18 cellular contexts compared by ENCODE assay signal in the genomic region with DNA sequence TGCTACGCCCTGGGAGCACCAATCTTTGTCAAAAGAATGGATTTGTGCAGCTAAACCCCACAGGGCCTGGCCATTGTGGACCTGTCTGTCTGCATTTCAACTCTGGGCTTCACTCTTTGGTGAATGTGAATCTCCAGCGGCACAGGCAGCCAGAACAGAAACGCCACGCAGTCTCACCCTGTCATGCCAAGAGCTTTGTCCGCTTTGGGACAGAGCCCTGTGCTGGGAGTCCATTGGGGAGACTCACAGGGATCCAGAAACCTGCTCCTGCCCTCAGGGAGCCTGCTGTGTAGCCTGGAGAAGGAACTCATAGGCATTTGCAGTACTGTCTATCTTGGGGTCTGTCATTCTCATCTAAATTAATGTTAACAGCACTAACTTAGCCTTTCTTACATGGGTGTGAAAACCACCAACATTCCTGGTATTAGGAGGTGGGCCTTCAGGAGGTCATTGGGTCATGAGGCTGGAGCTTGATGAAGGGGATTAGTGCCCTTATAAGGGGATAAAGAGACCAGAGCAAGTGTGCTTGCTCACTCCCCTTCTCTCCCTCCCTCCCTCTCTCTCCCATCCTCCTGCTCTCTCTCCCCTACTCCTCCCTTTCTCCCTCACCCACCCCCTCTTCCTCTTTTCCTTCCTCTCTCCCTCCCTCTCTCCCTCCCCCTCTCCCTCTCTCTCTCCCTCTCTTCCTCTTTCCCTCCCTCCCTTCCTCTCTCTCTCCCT. TPM values are rescaled to one million over a fixed set of nuclear protein-coding genes. Genes with fewer than 3 reads are reported as not detected.
DNase-seq lines count a peak whose midpoint lies in the region; ATAC-seq, FAIRE-seq and TF ChIP-seq lines count a peak whose summit lies in the region.
"Had no signal": no experiment of that assay in that cellular context is flagged by ENCODE, and none has a peak within 500 bp of the region (broad histone marks: within the 10 kb centered on the region; RNA-seq: fewer than 3 reads in every experiment).

No MANE protein-coding gene starts in this region.

- no peak overlapping the region for H3K14ac ChIP-seq in IMR-90 (replicated peaks; ENCODE audit: low read depth, low read length)
- no peak overlapping the region for H3K14ac ChIP-seq in H1 (ENCODE audit: insufficient read length)

- H2BK12ac ChIP-seq in H1 (ENCODE audit: low read depth, low read length): peak overlapping the region; percentile 35; the same call in 1 of the 2 replicates

- H4K20me1 ChIP-seq in IMR-90 (ENCODE audit: insufficient read depth, low read length) (no peaks in the 10 kb centered on the region), H1 (replicated peaks in 1 of 2; ENCODE audit: control insufficient read depth in 1 of 2, insufficient read depth in 2 of 2, low read length in 2 of 2) (no peaks in the 10 kb centered on the region)

- no peaks in the 10 kb centered on the region for H3K23me2 ChIP-seq in H1 (ENCODE audit: low read depth, low read length)

- H3K4me3 ChIP-seq in IMR-90 (ENCODE audit: insufficient read depth, low read depth, low read length): no peak overlapping the region
- H3K4me3 ChIP-seq in H1 (ENCODE audit: extremely low read depth in 1 of 4, insufficient read depth in 2 of 4, low read depth in 3 of 4, low read length in 4 of 4): no peak overlapping the region
- H3K4me3 ChIP-seq: Peyer's patch had no signal

- 97% methylated on average over 3 of the region's 5 CpGs; no CpG with 5 or more reads in 1 of the 2 experiments for WGBS in IMR-90 (ENCODE audit: extremely low coverage in 2 of 2, insufficient read length in 1 of 2), 2 experiments
- WGBS in H1 (ENCODE audit: extremely low coverage in 1 of 2, insufficient coverage in 1 of 2, insufficient read length in 1 of 2, insufficient replicate concordance in 2 of 2, low coverage in 1 of 2, low lambda C conversion rate in 2 of 2, missing lambda C conversion rate in 1 of 2), 2 experiments: 86% methylated on average over 5 of the region's 5 CpGs; no CpG with 5 or more reads in 1 of the 2 experiments

- H4K8ac ChIP-seq in IMR-90 (ENCODE audit: low read depth in 2 of 2, low read length in 2 of 2): no peak overlapping the region
- no peak overlapping the region for H4K8ac ChIP-seq in H1 (ENCODE audit: extremely low read depth, insufficient read depth, low read length)

- peaks cover 17% of the 10 kb centered on the region for H3K9me1 ChIP-seq in IMR-90 (ENCODE audit: insufficient read depth, low read length)

- ATAC-seq in IMR-90 (ENCODE audit: low read depth) (no peak), GM21515 (IDR thresholded peaks at IDR 0.05; ENCODE audit: unreplicated experiment) (no peak)
- ATAC-seq: CD8-positive, alpha-beta T cell had no signal

- TF ChIP-seq RAD21 in IMR-90 (IDR thresholded peaks at IDR 0.05; ENCODE audit: low read length): no peak
- no peak for TF ChIP-seq RAD21 in H1 (IDR thresholded peaks at IDR 0.05 in 1 of 2, conservative IDR thresholded peaks at IDR 0.05 in 1 of 2; ENCODE audit: low read depth in 2 of 2, low read length in 2 of 2)

- no peaks in the 10 kb centered on the region for H3K9me3 ChIP-seq in IMR-90 (ENCODE audit: control insufficient read depth, insufficient read depth, low read length)
- H3K9me3 ChIP-seq in H1 (ENCODE audit: insufficient read depth in 2 of 2, low read depth in 1 of 2, low read length in 1 of 2): no peaks in the 10 kb centered on the region; a peak in 1 of 4 replicates
- H3K9me3 ChIP-seq: BE2C, Peyer's patch, SK-N-SH had no signal

- no peaks in the 10 kb centered on the region for H3K79me2 ChIP-seq in H1 (ENCODE audit: control insufficient read depth in 1 of 2, insufficient read depth in 2 of 2, low read length in 2 of 2)

- intact Hi-C loops in IMR-90 (cut with micrococcal nuclease): no loop called here

- H2BK120ac ChIP-seq in IMR-90 (ENCODE audit: low read depth, low read length) (no peak overlapping the region), H1 (replicated peaks; ENCODE audit: low read depth, low read length) (no peak overlapping the region)

- in situ Hi-C loops in G401 (cut with HindIII; ENCODE audit: low sequenced_read_pairs): no loop called here
- in situ Hi-C loops in IMR-90 (cut with MboI; ENCODE audit: low sequenced_read_pairs): no loop called here

- FAIRE-seq in H1 (lab: Jason Lieb, UNC) (no peak), D721Med (lab: Jason Lieb, UNC) (no peak)

- H3K4ac ChIP-seq in IMR-90 (ENCODE audit: low read depth, low read length): no peak overlapping the region
- no peak overlapping the region for H3K4ac ChIP-seq in H1 (replicated peaks; ENCODE audit: insufficient read length, low read depth, low read length)

- POLR2A ChIA-PET in IMR-90 (lab: Charles Lee; ENCODE audit: unreplicated experiment) (no interaction called here), H1 (lab: Charles Lee; ENCODE audit: partially characterized antibody) (interaction anchor here (0.7 to 1.0 kb wide), 3 partner anchors 9 to 929 kb away, joined by 3 to 4 read pairs (median 4); no protein-coding TSS in a partner anchor)

- no peak overlapping the region for H2BK15ac ChIP-seq in IMR-90 (ENCODE audit: low read depth, low read length)
- H2BK15ac ChIP-seq in H1 (ENCODE audit: low read length): 0 out of 2 replicates have a peak overlapping the region, but pooled peaks have one; percentile 40

- H3K18ac ChIP-seq in IMR-90 (ENCODE audit: low read depth, low read length) (no peak overlapping the region), H1 (ENCODE audit: extremely low read depth, low read length) (no peak overlapping the region)

- H3K36me3 ChIP-seq in IMR-90 (ENCODE audit: control insufficient read depth, insufficient read depth, low read length) (peaks cover 5% of the 10 kb centered on the region), H1 (ENCODE audit: control insufficient read depth in 2 of 4, insufficient read depth in 4 of 4, low read length in 3 of 4) (0 out of 8 replicates have a peak, but pooled peaks cover 0 to 3% (median 2%) of the 10 kb centered on the region in 4 experiments)
- H3K36me3 ChIP-seq: BE2C, Peyer's patch had no signal

- no peak overlapping the region for H4K5ac ChIP-seq in IMR-90 (ENCODE audit: low read depth, low read length)
- no peak overlapping the region for H4K5ac ChIP-seq in H1 (ENCODE audit: insufficient read length, low read depth, low read length)

- TF ChIP-seq EP300 in H1 (IDR thresholded peaks at IDR 0.05; ENCODE audit: borderline replicate concordance in 1 of 2, low read depth in 2 of 2, low read length in 2 of 2): no peak

- CTCF ChIA-PET in IMR-90 (lab: Yijun Ruan, JAX): interaction anchor here (1.0 kb wide), 1 partner anchor 9 kb away, joined by 3 read pairs; no protein-coding TSS in a partner anchor
- CTCF ChIA-PET in H1 (lab: Charles Lee; ENCODE audit: partially characterized antibody): interaction anchor here (1.0 to 3.7 kb wide), 2 partner anchors 10 to 235 kb away, joined by 3 to 15 read pairs; no protein-coding TSS in a partner anchor

- H3K23ac ChIP-seq in IMR-90 (ENCODE audit: low read depth, low read length): no peak overlapping the region
- H3K23ac ChIP-seq in H1 (ENCODE audit: insufficient read length): no peak overlapping the region

- no peak overlapping the region for H2AFZ ChIP-seq in IMR-90 (replicated peaks; ENCODE audit: low read length, poor library complexity)
- H2AFZ ChIP-seq in H1 (ENCODE audit: low read length): no peak overlapping the region

- TF ChIP-seq POLR2A in IMR-90 (IDR thresholded peaks at IDR 0.05; ENCODE audit: low read depth, low read length) (no peak), H1 (IDR thresholded peaks at IDR 0.05; ENCODE audit: control extremely low read depth in 1 of 2, low read depth in 2 of 2, low read length in 2 of 2) (no peak)

- dilution Hi-C loops in IMR-90 (cut with HindIII; ENCODE audit: low sequenced_read_pairs, unreplicated experiment): no loop called here

- H2AK5ac ChIP-seq in IMR-90 (ENCODE audit: low read depth, low read length) (peak overlapping the region; percentile 24; the same call in 1 of the 2 replicates), H1 (ENCODE audit: low read depth, low read length) (0 out of 2 replicates have a peak overlapping the region, but pooled peaks have one; percentile 1)

- no peak overlapping the region for H4K91ac ChIP-seq in IMR-90 (ENCODE audit: insufficient read depth, low read depth, low read length)
- H4K91ac ChIP-seq in H1 (replicated peaks; ENCODE audit: insufficient read length, low read length): peak overlapping the region; percentile 8

- no peak overlapping the region for H2BK5ac ChIP-seq in IMR-90 (ENCODE audit: low read depth, low read length, poor library complexity, severe bottlenecking)
- peak overlapping the region; percentile 40; the same call in 1 of the 2 replicates for H2BK5ac ChIP-seq in H1 (ENCODE audit: low read depth, low read length)

- TF ChIP-seq CTCF in IMR-90 (conservative IDR thresholded peaks at IDR 0.05; ENCODE audit: low read depth, low read length): no peak
- TF ChIP-seq CTCF in H1 (IDR thresholded peaks at IDR 0.05; ENCODE audit: control extremely low read depth in 1 of 3, insufficient read depth in 1 of 3, low read depth in 1 of 3, low read length in 3 of 3): no peak
- no peak for TF ChIP-seq CTCF in D721Med (IDR thresholded peaks at IDR 0.05; ENCODE audit: insufficient read depth, missing control alignments)

- BruUV-seq in IMR-90 (replicated peaks; lab: Mats Ljungman, UMichigan): no TSS peak

- DNase-seq in G401 (ENCODE audit: low spot score): peak; percentile 29
- DNase-seq in IMR-90: no peak
- peak in 1 of 2 experiments; percentile 50 for DNase-seq in H1 (ENCODE audit: low read depth in 1 of 2, low spot score in 2 of 2)
- peak; percentile 34 for DNase-seq in retina
- DNase-seq in foreskin melanocyte: no peak
- no peak for DNase-seq in D721Med (ENCODE audit: insufficient read length, low spot score)
- DNase-seq: BE2C; CD8-positive, alpha-beta T cell; DND-41; H7; KG1; NCI-H1092 treated with DMSO at 0.1 percent for 48 hours; NCI-H187; NCI-H446; Peyer's patch; Right ventricle myocardium superior; SK-N-SH had no signal

- H3K56ac ChIP-seq in IMR-90 (ENCODE audit: extremely low read depth, insufficient read depth, low read length) (no peak overlapping the region), H1 (replicated peaks; ENCODE audit: insufficient read length, low read depth, low read length) (no peak overlapping the region)

- H3K79me1 ChIP-seq in IMR-90 (ENCODE audit: low read depth in 1 of 2, low read length in 2 of 2): peaks cover 0 to 4% of the 10 kb centered on the region in 2 experiments; a peak in 1 of 4 replicates
- no peaks in the 10 kb centered on the region for H3K79me1 ChIP-seq in H1 (ENCODE audit: low read depth, low read length)

- H2AK9ac ChIP-seq in IMR-90 (replicated peaks; ENCODE audit: low read depth, low read length, poor library complexity): no peak overlapping the region

- peaks cover 4% of the 10 kb centered on the region for H3K4me1 ChIP-seq in IMR-90 (ENCODE audit: control insufficient read depth, insufficient read depth, low read length)
- peaks cover 4 to 13% (median 6%) of the 10 kb centered on the region in 4 experiments for H3K4me1 ChIP-seq in H1 (replicated peaks in 1 of 4; ENCODE audit: control insufficient read depth in 3 of 4, insufficient read depth in 4 of 4, low read length in 3 of 4)
- H3K4me1 ChIP-seq: BE2C had no signal

- H3K4me2 ChIP-seq in IMR-90 (ENCODE audit: low read depth, low read length) (no peak overlapping the region), H1 (ENCODE audit: insufficient read depth in 1 of 2, low read depth in 2 of 2, low read length in 2 of 2) (no peak overlapping the region)
- H3K4me2 ChIP-seq: SK-N-SH had no signal

- no peak overlapping the region for H2BK20ac ChIP-seq in IMR-90 (ENCODE audit: low read depth, low read length)
- peak overlapping the region; percentile 11; the same call in 1 of the 2 replicates for H2BK20ac ChIP-seq in H1 (ENCODE audit: low read length)

- no peak overlapping the region for H3K27ac ChIP-seq in IMR-90 (ENCODE audit: insufficient read depth, low read length)
- H3K27ac ChIP-seq in H1 (ENCODE audit: low read depth, low read length): peak overlapping the region; percentile 7; the same call in 1 of the 2 replicates
- H3K27ac ChIP-seq: Peyer's patch had no signal

- H3K27me3 ChIP-seq in IMR-90 (ENCODE audit: control insufficient read depth, insufficient read depth, low read length) (no peaks in the 10 kb centered on the region), H1 (replicated peaks in 1 of 4; ENCODE audit: control insufficient read depth in 3 of 4, extremely low read depth in 1 of 4, insufficient read depth in 3 of 4, low read length in 3 of 4) (no peaks in the 10 kb centered on the region)
- H3K27me3 ChIP-seq: BE2C, Peyer's patch had no signal

- H3K9ac ChIP-seq in IMR-90 (ENCODE audit: low read depth, low read length) (no peak overlapping the region), H1 (replicated peaks in 1 of 4; ENCODE audit: extremely low read depth in 1 of 4, low read depth in 3 of 4, low read length in 3 of 4) (no peak overlapping the region; a peak in 1 of 7 replicates)
- H3K9ac ChIP-seq: SK-N-SH had no signal

RNA-seq across cellular contexts. Expression of gene CDRT4, which starts 25.8 kb away (rescaled TPM):
- 1.9 and 5.0 TPM in 2 replicates for total RNA-seq in G401 (2014; rRNA removed; shearing (Covaris generic))
- total RNA-seq in IMR-90 (2012; rRNA removed): 0.56 and 0.90 TPM in 2 replicates
- 2.7 and 3.7 TPM in 2 replicates for polyA plus RNA-seq in IMR-90 (2012; rRNA removed)
- polyA plus RNA-seq in IMR-90 (2012; cell fraction: cytosol; rRNA removed): 0.13 and 0.50 TPM in 2 replicates
- polyA plus RNA-seq in IMR-90 (2012; cell fraction: nucleus; rRNA removed; ENCODE audit: low replicate concordance): 27.7 and 76.4 TPM in 2 replicates
- total RNA-seq in H1 (2021; fragmentation: NEBNext Ultra II Directional; extraction: Animal tissue kit (Norgen Biotek cat#: 25700)): 1.4 and 2.6 TPM in 2 replicates
- 3.0 and 5.6 TPM in 2 replicates for polyA plus RNA-seq in H1 (2011; rRNA removed)
- polyA plus RNA-seq in H1 (2011; cell fraction: cytosol; rRNA removed): 3.0 TPM
- 21.9 TPM for polyA plus RNA-seq in H1 (2011; cell fraction: nucleus; rRNA removed)
- 0.42 to 3.4 TPM (median 2.2 TPM) in 4 replicates for polyA plus RNA-seq in H1 (2012, experiment 1 of 2)
- not detected for polyA plus RNA-seq in H1 (2012, experiment 2 of 2)
- 6.8 TPM for polyA plus RNA-seq in H1 (2013, experiment 1 of 2)
- polyA plus RNA-seq in H1 (2013, experiment 2 of 2): 5.8 TPM
- 4.2 and 7.3 TPM in 2 replicates for polyA minus RNA-seq in H1 (2011; rRNA and poly(A)+ RNA removed)
- 4.4 TPM for polyA minus RNA-seq in H1 (2011; cell fraction: cytosol; rRNA and poly(A)+ RNA removed)
- 13.8 TPM for polyA minus RNA-seq in H1 (2011; cell fraction: nucleus; rRNA and poly(A)+ RNA removed)

Comparison
In these comparisons a context has a peak if more than half of its experiments do, and no peak if none do; other contexts are left out.
1. DNase-seq: peak in G401 (single experiment) and retina (single experiment); none in IMR-90 (single experiment), foreskin melanocyte (single experiment) and D721Med (single experiment).